Comparison of ENCODE assay signal across 20 cellular contexts in the genomic region with DNA sequence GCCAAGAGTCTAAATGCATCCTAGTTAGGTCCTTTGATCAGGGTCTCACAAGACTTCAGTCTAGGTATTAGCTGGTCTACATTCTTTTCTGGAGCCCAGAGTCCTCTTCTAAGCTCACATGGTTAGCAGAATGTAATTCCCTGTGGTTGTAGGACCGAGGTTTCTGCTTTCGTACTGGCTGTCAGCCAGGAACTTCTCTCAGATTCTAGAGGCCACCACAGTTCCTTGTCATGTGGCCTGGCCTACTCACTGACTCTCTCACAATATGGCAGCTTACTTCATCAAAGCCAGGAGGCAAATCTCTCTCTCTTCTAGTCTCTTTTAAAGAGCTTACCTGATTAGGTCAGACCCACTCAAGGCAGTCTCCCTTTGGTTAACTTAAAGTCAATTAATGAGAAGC.
"Had no signal": no experiment of that assay in that cellular context is flagged by ENCODE, and none has a peak within 500 bp of the region (broad histone marks: within the 10 kb centered on the region; RNA-seq: fewer than 3 reads in every experiment).

No MANE protein-coding gene starts in this region.

- H3K4me3 Mint-ChIP-seq: naive thymus-derived CD8-positive, alpha-beta T cell; nephron progenitor cell; stimulated activated memory B cell treated with anti-CD40 and anti-IgM and Interleukin-4, amounts not matched to agents 10 μg/mL and 1 μg/mL and 100 μg/mL, for 72 hours; stimulated activated naive CD8-positive, alpha-beta T cell treated with anti-CD3 and anti-CD28 coated beads, Interleukin-15, Interleukin-2, amounts not matched to agents 100 ng/mL and 50 ng/mL, for 24 hours had no signal

- H3K4me3 ChIP-seq: dorsolateral prefrontal cortex, lower lobe of right lung, ovary, psoas muscle, skin epidermis, spleen, thoracic aorta, tibial nerve, upper lobe of left lung had no signal

- ATAC-seq: left ventricle myocardium superior; lower lobe of right lung; naive thymus-derived CD8-positive, alpha-beta T cell; psoas muscle; right cardiac atrium; stimulated activated memory B cell treated with anti-CD40 and anti-IgM and Interleukin-4, amounts not matched to agents 10 μg/mL and 1 μg/mL and 100 μg/mL, for 72 hours had no signal

- H3K27ac Mint-ChIP-seq: naive thymus-derived CD8-positive, alpha-beta T cell; nephron progenitor cell; stimulated activated memory B cell treated with anti-CD40 and anti-IgM and Interleukin-4, amounts not matched to agents 10 μg/mL and 1 μg/mL and 100 μg/mL, for 72 hours; stimulated activated naive CD8-positive, alpha-beta T cell treated with anti-CD3 and anti-CD28 coated beads, Interleukin-15, Interleukin-2, amounts not matched to agents 100 ng/mL and 50 ng/mL, for 24 hours had no signal

- H3K9me3 Mint-ChIP-seq: stimulated activated memory B cell treated with anti-CD40 and anti-IgM and Interleukin-4, amounts not matched to agents 10 μg/mL and 1 μg/mL and 100 μg/mL, for 72 hours; stimulated activated naive CD8-positive, alpha-beta T cell treated with anti-CD3 and anti-CD28 coated beads, Interleukin-15, Interleukin-2, amounts not matched to agents 100 ng/mL and 50 ng/mL, for 24 hours had no signal

- H3K4me1 ChIP-seq: lower lobe of right lung, psoas muscle, spleen, tibial nerve, upper lobe of left lung had no signal

- H3K9me3 ChIP-seq: lower lobe of right lung, ovary, psoas muscle, thoracic aorta had no signal

- H3K27me3 ChIP-seq: ovary, tibial nerve, upper lobe of left lung had no signal

- H3K4me1 Mint-ChIP-seq: naive thymus-derived CD8-positive, alpha-beta T cell; nephron progenitor cell; stimulated activated memory B cell treated with anti-CD40 and anti-IgM and Interleukin-4, amounts not matched to agents 10 μg/mL and 1 μg/mL and 100 μg/mL, for 72 hours had no signal

- H3K27me3 Mint-ChIP-seq: stimulated activated memory B cell treated with anti-CD40 and anti-IgM and Interleukin-4, amounts not matched to agents 10 μg/mL and 1 μg/mL and 100 μg/mL, for 72 hours had no signal

- H3K36me3 ChIP-seq: lower lobe of right lung, ovary, spleen, thoracic aorta, tibial nerve, upper lobe of left lung had no signal

- H3K27ac ChIP-seq: dorsolateral prefrontal cortex, lower lobe of right lung, ovary, psoas muscle, skin epidermis, spleen, thoracic aorta, tibial nerve, upper lobe of left lung had no signal

- DNase-seq: dorsolateral prefrontal cortex; effector CD4-positive, alpha-beta T cell; hypothalamus; left ventricle myocardium superior; lower lobe of right lung; naive thymus-derived CD8-positive, alpha-beta T cell; nephron progenitor cell; nucleus accumbens; ovary; posterior cingulate gyrus; psoas muscle; right cardiac atrium; spleen; stimulated activated CD4-positive, alpha-beta T cell treated with anti-CD3 and anti-CD28 coated beads, Interleukin-4, amount 100 ng/mL, for 4 hours; upper lobe of left lung had no signal

- H3K36me3 Mint-ChIP-seq: naive thymus-derived CD8-positive, alpha-beta T cell; stimulated activated memory B cell treated with anti-CD40 and anti-IgM and Interleukin-4, amounts not matched to agents 10 μg/mL and 1 μg/mL and 100 μg/mL, for 72 hours had no signal
